13 cellular contexts compared by ENCODE assay signal in the genomic region with DNA sequence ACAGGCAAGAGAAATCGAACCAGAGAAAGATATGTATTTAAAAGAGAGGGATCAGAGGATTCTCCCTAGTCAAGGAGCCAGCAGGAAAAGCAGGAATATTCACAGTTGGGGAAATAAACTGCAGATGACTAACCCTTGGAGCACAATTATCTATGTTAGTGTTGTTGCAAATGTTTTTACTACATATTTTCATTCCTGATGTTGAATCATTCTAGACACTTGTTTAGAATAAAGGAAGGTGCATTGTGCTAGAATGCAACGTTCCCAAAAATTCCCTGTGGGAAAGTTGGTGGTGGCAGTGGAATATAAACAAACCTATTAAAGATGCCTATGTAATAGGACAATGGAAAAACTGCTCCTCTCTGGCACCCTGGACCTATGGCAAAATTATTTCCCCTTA.
DNase-seq lines count a peak whose midpoint lies in the region; ATAC-seq, FAIRE-seq and TF ChIP-seq lines count a peak whose summit lies in the region.
"Had no signal": no experiment of that assay in that cellular context is flagged by ENCODE, and none has a peak within 500 bp of the region (broad histone marks: within the 10 kb centered on the region; RNA-seq: fewer than 3 reads in every experiment).

No MANE protein-coding gene starts in this region.

- no peaks in the 10 kb centered on the region for H3K36me3 ChIP-seq in SK-N-SH (replicated peaks in 1 of 2; ENCODE audit: control insufficient read depth in 1 of 2, insufficient read depth in 2 of 2, low read length in 1 of 2)
- no peaks in the 10 kb centered on the region for H3K36me3 ChIP-seq in bronchial epithelial cell (ENCODE audit: control insufficient read depth, insufficient read depth, low read length)
- peaks cover 0 to 34% of the 10 kb centered on the region in 2 experiments for H3K36me3 ChIP-seq in mesenchymal stem cell (ENCODE audit: control insufficient read depth in 1 of 2, insufficient read depth in 2 of 2, low read depth in 1 of 2, low read length in 2 of 2)
- no peaks in the 10 kb centered on the region for H3K36me3 ChIP-seq in thyroid gland

- no peaks in the 10 kb centered on the region for H3K27me3 ChIP-seq in SK-N-SH (ENCODE audit: insufficient read depth)
- H3K27me3 ChIP-seq in bronchial epithelial cell (ENCODE audit: control insufficient read depth, insufficient read depth, low read length): no peaks in the 10 kb centered on the region
- no peaks in the 10 kb centered on the region for H3K27me3 ChIP-seq in mesenchymal stem cell (ENCODE audit: control insufficient read depth in 1 of 2, insufficient read depth in 1 of 2, low read length in 2 of 2)
- H3K27me3 ChIP-seq in thyroid gland: no peaks in the 10 kb centered on the region

- TF ChIP-seq CTCF in SK-N-SH (IDR thresholded peaks at IDR 0.05): no peak
- TF ChIP-seq CTCF in bronchial epithelial cell (IDR thresholded peaks at IDR 0.05; ENCODE audit: insufficient read depth, low read length, severe bottlenecking): no peak
- no peak for TF ChIP-seq CTCF in thyroid gland (IDR thresholded peaks at IDR 0.05)

- DNase-seq in SK-N-SH (no peak), bronchial epithelial cell (ENCODE audit: low read depth) (peak; percentile 28), mesenchymal stem cell (peak; percentile 39), thyroid gland (no peak), NCI-H510A treated with DMSO at 0.1 percent for 48 hours (lab: John Stamatoyannopoulos, UW) (no peak), NCI-H526 treated with DMSO at 0.1 percent for 48 hours (lab: John Stamatoyannopoulos, UW) (no peak), DMS114 treated with DMSO at 0.1 percent for 48 hours (lab: John Stamatoyannopoulos, UW; ENCODE audit: unreplicated experiment) (no peak)
- DNase-seq: activated CD4-positive, alpha-beta T cell treated with anti-CD3 and anti-CD28 coated beads, Interleukin-2, amount 50 U/mL, for 4 hours; stimulated activated CD4-positive, alpha-beta T cell treated with anti-CD3 and anti-CD28 coated beads, Interleukin-2, amount 100 ng/mL, for 24 hours; T-helper 9 cell had no signal

- no peak overlapping the region for H2BK15ac ChIP-seq in mesenchymal stem cell (ENCODE audit: low read depth, poor library complexity, severe bottlenecking)

- no peak for ATAC-seq in SK-N-SH treated with all-trans-retinoic acid at 6 μM for 48 hours

- intact Hi-C loops in thyroid gland (cut with DNase I): no loop called here

- no peak overlapping the region for H3K18ac ChIP-seq in mesenchymal stem cell (ENCODE audit: low read depth in 1 of 2, low read length in 2 of 2)

- H3F3A ChIP-seq in SK-N-SH (replicated peaks; ENCODE audit: insufficient read depth): peaks cover 5% of the 10 kb centered on the region

- no peak overlapping the region for H3K4ac ChIP-seq in mesenchymal stem cell (ENCODE audit: low read depth in 1 of 2, low read length in 2 of 2)

- H3K79me1 ChIP-seq in mesenchymal stem cell (replicated peaks; ENCODE audit: low read length, poor library complexity, severe bottlenecking): no peaks in the 10 kb centered on the region

- no peak overlapping the region for H2BK5ac ChIP-seq in mesenchymal stem cell (ENCODE audit: low read depth, low read length, poor library complexity, severe bottlenecking)

- H3K9me3 ChIP-seq in SK-N-SH (no peaks in the 10 kb centered on the region), mesenchymal stem cell (ENCODE audit: control insufficient read depth, low read length) (no peaks in the 10 kb centered on the region), thyroid gland (no peaks in the 10 kb centered on the region)

- H3K27ac ChIP-seq in SK-N-SH (ENCODE audit: low read depth in 2 of 2, low read length in 1 of 2) (peak overlapping the region; percentile 16 to 23; a peak in 2 of 4 replicates), mesenchymal stem cell (ENCODE audit: low read length, poor library complexity, severe bottlenecking) (no peak overlapping the region), thyroid gland (peak overlapping the region; percentile 48 to 63 (median 61))
- H3K27ac ChIP-seq: 22Rv1 had no signal

- H2AFZ ChIP-seq in SK-N-SH (ENCODE audit: low read depth): no peak overlapping the region
- H2AFZ ChIP-seq in mesenchymal stem cell (ENCODE audit: low read depth, low read length): no peak overlapping the region

- no peak overlapping the region for H4K91ac ChIP-seq in mesenchymal stem cell (ENCODE audit: low read length)

- POLR2A ChIA-PET in SK-N-SH (lab: Yijun Ruan, JAX): no interaction called here

- TF ChIP-seq EP300 in SK-N-SH (IDR thresholded peaks at IDR 0.05; ENCODE audit: borderline replicate concordance in 1 of 2, low read depth in 1 of 2, low read length in 1 of 2): no peak

- H4K8ac ChIP-seq in mesenchymal stem cell (ENCODE audit: low read length): no peak overlapping the region

- no peak overlapping the region for H3K23ac ChIP-seq in mesenchymal stem cell (ENCODE audit: low read length in 2 of 2)

- no peak overlapping the region for H2AK5ac ChIP-seq in mesenchymal stem cell (ENCODE audit: low read length, severe bottlenecking)

- WGBS in SK-N-SH (ENCODE audit: low lambda C conversion rate): 40% methylated on average over 2 of the region's 2 CpGs
- 48% methylated on average over 1 of the region's 2 CpGs for WGBS in mesenchymal stem cell
- 36 to 43% methylated on average over 2 of the region's 2 CpGs for WGBS in thyroid gland, 2 donors

- no peaks in the 10 kb centered on the region for H3K9me2 ChIP-seq in SK-N-SH

- CTCF ChIA-PET in SK-N-SH (lab: Yijun Ruan, JAX): interaction anchor here (2.7 to 3.2 kb wide), 2 partner anchors 15 to 111 kb away, joined by 12 to 14 read pairs; no protein-coding TSS in a partner anchor

- no peak overlapping the region for H3K14ac ChIP-seq in mesenchymal stem cell (ENCODE audit: low read length in 2 of 2)

- H3K4me2 ChIP-seq in SK-N-SH (peak overlapping the region; percentile 43; the same call in 1 of the 2 replicates), mesenchymal stem cell (ENCODE audit: low read length, poor library complexity, severe bottlenecking) (no peak overlapping the region)

- no peak for TF ChIP-seq RAD21 in SK-N-SH (IDR thresholded peaks at IDR 0.05; ENCODE audit: low read length)

- FAIRE-seq in bronchial epithelial cell (lab: Jason Lieb, UNC): no peak
- FAIRE-seq: GM18507 had no signal

- H3K79me2 ChIP-seq in SK-N-SH (ENCODE audit: insufficient read depth): no peaks in the 10 kb centered on the region

- H3K4me1 ChIP-seq in SK-N-SH (ENCODE audit: control insufficient read depth in 1 of 2, insufficient read depth in 2 of 2, low read depth in 1 of 2, low read length in 1 of 2): peaks cover 7 to 13% of the 10 kb centered on the region in 2 experiments; a peak in 3 of 4 replicates
- peaks cover 3% of the 10 kb centered on the region for H3K4me1 ChIP-seq in mesenchymal stem cell (ENCODE audit: control insufficient read depth, insufficient read depth, low read depth, low read length)
- peaks cover 18 to 33% of the 10 kb centered on the region in 2 donors for H3K4me1 ChIP-seq in thyroid gland

- H2BK120ac ChIP-seq in mesenchymal stem cell (ENCODE audit: low read depth, low read length): no peak overlapping the region

- H2BK12ac ChIP-seq in mesenchymal stem cell (ENCODE audit: low read length in 2 of 2): no peak overlapping the region

- H3K4me3 ChIP-seq in SK-N-SH (ENCODE audit: low read depth in 2 of 2, low read length in 1 of 2) (no peak overlapping the region), bronchial epithelial cell (ENCODE audit: low read depth, low read length) (no peak overlapping the region), mesenchymal stem cell (ENCODE audit: insufficient read depth in 1 of 2, low read depth in 1 of 2, low read length in 2 of 2) (no peak overlapping the region), thyroid gland (replicated peaks in 1 of 3) (no peak overlapping the region)

- no peak overlapping the region for H3K9ac ChIP-seq in SK-N-SH
- H3K9ac ChIP-seq in mesenchymal stem cell (ENCODE audit: low read length): peak overlapping the region; percentile 15

- no peaks in the 10 kb centered on the region for H4K20me1 ChIP-seq in SK-N-SH (ENCODE audit: insufficient read depth)

- no peak for TF ChIP-seq POLR2A in thyroid gland (IDR thresholded peaks at IDR 0.05)

TF ChIP-seq in SK-N-SH, 30 proteins besides CTCF, POLR2A, EP300 and RAD21 (continues in another document):
- no peak for TF ChIP-seq YY1 (IDR thresholded peaks at IDR 0.05; ENCODE audit: low read depth)
- TF ChIP-seq FOXM1 (IDR thresholded peaks at IDR 0.05; ENCODE audit: low read depth): no peak

TF ChIP-seq in SK-N-SH treated with all-trans-retinoic acid at 6 μM for 48 hours, 23 proteins besides CTCF, POLR2A, EP300 and RAD21:
- no peak for TF ChIP-seq ESRRG (CRISPR knock-in tag; IDR thresholded peaks at IDR 0.05)
- TF ChIP-seq GLIS3 (CRISPR knock-in tag; IDR thresholded peaks at IDR 0.05): no peak

Comparison
In these comparisons a context has a peak if more than half of its experiments do, and no peak if none do; other contexts are left out.
1. DNase-seq: peak in bronchial epithelial cell (single experiment) and mesenchymal stem cell (single experiment); none in SK-N-SH (single experiment), thyroid gland (0 of 2), NCI-H510A treated with DMSO at 0.1 percent for 48 hours (single experiment), NCI-H526 treated with DMSO at 0.1 percent for 48 hours (single experiment) and DMS114 treated with DMSO at 0.1 percent for 48 hours (single experiment).